8 cellular contexts compared by ENCODE assay signal in genomic region chr6:166435574-166435973, GRCh38. TPM values are rescaled to one million over a fixed set of nuclear protein-coding genes. Genes with fewer than 3 reads are reported as not detected.
A peak's percentile ranks its signal among the peaks of the same experiment; 100 is the strongest.
DNase-seq lines count a peak whose midpoint lies in the region; ATAC-seq and TF ChIP-seq lines count a peak whose summit lies in the region.

No MANE protein-coding gene starts in this region.

- peak; percentile 40 for TF ChIP-seq CTCF in GM06990 (IDR thresholded peaks at IDR 0.05; ENCODE audit: insufficient read depth, low read length, poor library complexity, severe bottlenecking)

- no peak overlapping the region for H3K4me3 ChIP-seq in GM06990 (replicated peaks; ENCODE audit: low read depth, low read length)
- H3K4me3 ChIP-seq in Jurkat, Clone E6-1 (ENCODE audit: low read length): no peak overlapping the region

- no peaks in the 10 kb centered on the region for H3K27me3 ChIP-seq in GM06990 (replicated peaks; ENCODE audit: control insufficient read depth, insufficient read depth, low read length)

- ATAC-seq in GM19023 (IDR thresholded peaks at IDR 0.05; ENCODE audit: unreplicated experiment) (no peak), HG03108 (IDR thresholded peaks at IDR 0.05; ENCODE audit: unreplicated experiment) (no peak)

- DNase-seq in GM06990 (ENCODE audit: extremely low read depth, insufficient read length): no peak
- peak; percentile 50 for DNase-seq in Jurkat, Clone E6-1 (ENCODE audit: low read depth, low spot score)
- DNase-seq in activated effector memory CD4-positive, alpha-beta T cell treated with anti-CD3 and anti-CD28 coated beads, Interleukin-2, amount 50 U/mL, for 16 hours: peak; percentile 71
- DNase-seq in mucosa of gallbladder (ENCODE audit: low spot score): peak; percentile 34
- DNase-seq in NK-92 treated with Interleukin-12 subunit alpha and Interleukin-12 subunit beta, amount 100 ng/mL, for 24 hours (lab: John Stamatoyannopoulos, UW): no peak
- no peak for DNase-seq in cerebellar cortex (ENCODE audit: low spot score)

- H3K36me3 ChIP-seq in GM06990 (ENCODE audit: control insufficient read depth, insufficient read depth, low read length): no peaks in the 10 kb centered on the region

RNA-seq across cellular contexts. Expression of gene MPC1, which starts 52.8 kb away (rescaled TPM):
- polyA plus RNA-seq in Jurkat, Clone E6-1 (2012; ENCODE audit: insufficient read depth, insufficient read length): 81.4 TPM
- 45.9 TPM for total RNA-seq in mucosa of gallbladder

Comparison
In these comparisons a context has a peak if more than half of its experiments do, and no peak if none do; other contexts are left out.
1. DNase-seq: peak in Jurkat, Clone E6-1 (single experiment), activated effector memory CD4-positive, alpha-beta T cell treated with anti-CD3 and anti-CD28 coated beads, Interleukin-2, amount 50 U/mL, for 16 hours (single experiment) and mucosa of gallbladder (single experiment); none in GM06990 (single experiment), NK-92 treated with Interleukin-12 subunit alpha and Interleukin-12 subunit beta, amount 100 ng/mL, for 24 hours (single experiment) and cerebellar cortex (single experiment).